11 cellular contexts compared by ENCODE assay signal in genomic region chr1:154906621-154907081, GRCh38. TPM values are rescaled to one million over a fixed set of nuclear protein-coding genes. Genes with fewer than 3 reads are reported as not detected.
A peak's percentile ranks its signal among the peaks of the same experiment; 100 is the strongest.
DNase-seq lines count a peak whose midpoint lies in the region; ATAC-seq, FAIRE-seq and TF ChIP-seq lines count a peak whose summit lies in the region.
"Had no signal": no experiment of that assay in that cellular context is flagged by ENCODE, and none has a peak within 500 bp of the region (broad histone marks: within the 10 kb centered on the region; RNA-seq: fewer than 3 reads in every experiment).

No MANE protein-coding gene starts in this region.

- no peaks in the 10 kb centered on the region for H3K9me2 ChIP-seq in OCI-LY1 (ENCODE audit: low read depth, low read length)

- no peak overlapping the region for H3K9ac ChIP-seq in OCI-LY1 (ENCODE audit: low read length)

- TF ChIP-seq EP300 in esophagus muscularis mucosa (IDR thresholded peaks at IDR 0.05), result no peak

- no peaks in the 10 kb centered on the region for H3K79me2 ChIP-seq in OCI-LY1 (ENCODE audit: insufficient read depth, low read length)

- H3K9me3 ChIP-seq in OCI-LY1 (ENCODE audit: low read length), result no peaks in the 10 kb centered on the region
- H3K9me3 ChIP-seq in esophagus muscularis mucosa, result no peaks in the 10 kb centered on the region
- H3K9me3 ChIP-seq in pancreas, result no peaks in the 10 kb centered on the region
- no peaks in the 10 kb centered on the region for H3K9me3 ChIP-seq in uterus

- H2AFZ ChIP-seq in OCI-LY1 (ENCODE audit: low read length), result no peak overlapping the region

- no peaks in the 10 kb centered on the region for H3K36me3 ChIP-seq in OCI-LY1 (ENCODE audit: insufficient read depth, low read length)
- H3K36me3 ChIP-seq in esophagus muscularis mucosa, result no peaks in the 10 kb centered on the region
- H3K36me3 ChIP-seq in pancreas, result no peaks in the 10 kb centered on the region
- H3K36me3 ChIP-seq in uterus, result no peaks in the 10 kb centered on the region

- DNase-seq in GM12865 (ENCODE audit: low read depth) (no peak), esophagus muscularis mucosa (ENCODE audit: extremely low spot score) (no peak), pancreas (peak in 2 of 6 donors; percentile 24 to 25), uterus (no peak), NK-92 (lab: John Stamatoyannopoulos, UW; ENCODE audit: unreplicated experiment) (no peak), NCI-H446 treated with DMSO at 0.1 percent for 48 hours (lab: John Stamatoyannopoulos, UW) (no peak)
- no peak for DNase-seq in stimulated activated naive CD8-positive, alpha-beta T cell treated with anti-CD3 and anti-CD28 coated beads, Interleukin-15, Interleukin-2, amounts not matched to agents 100 U/mL and 50 U/mL, for 24 hours
- DNase-seq: activated CD4-positive, alpha-beta memory T cell treated with anti-CD3 and anti-CD28 coated beads for 36 hours; naive thymus-derived CD4-positive, alpha-beta T cell; NCI-H2171 treated with DMSO at 0.1 percent for 48 hours had no signal

- H3K4me3 ChIP-seq in GM12865 (ENCODE audit: low read depth, low read length), result no peak overlapping the region
- H3K4me3 ChIP-seq in OCI-LY1 (ENCODE audit: low read depth, low read length, poor library complexity, severe bottlenecking), result no peak overlapping the region
- no peak overlapping the region for H3K4me3 ChIP-seq in esophagus muscularis mucosa
- H3K4me3 ChIP-seq in pancreas, result no peak overlapping the region
- H3K4me3 ChIP-seq in uterus, result no peak overlapping the region

- peak in 3 of 4 donors; percentile 62 to 77 (median 67) for ATAC-seq in pancreas
- no peak for ATAC-seq in stimulated activated naive CD8-positive, alpha-beta T cell treated with anti-CD3 and anti-CD28 coated beads, Interleukin-15, Interleukin-2, amounts not matched to agents 100 U/mL and 50 U/mL, for 24 hours
- ATAC-seq: naive thymus-derived CD4-positive, alpha-beta T cell had no signal

- no peaks in the 10 kb centered on the region for H4K20me1 ChIP-seq in OCI-LY1 (ENCODE audit: insufficient read depth, low read length)

- TF ChIP-seq POLR2A in esophagus muscularis mucosa (IDR thresholded peaks at IDR 0.05; ENCODE audit: low read depth) (no peak), uterus (IDR thresholded peaks at IDR 0.05) (no peak)

- no peak overlapping the region for H3K4me2 ChIP-seq in OCI-LY1 (ENCODE audit: low read length)

- H3K27me3 ChIP-seq in OCI-LY1 (ENCODE audit: insufficient read depth, low read length), result no peaks in the 10 kb centered on the region
- H3K27me3 ChIP-seq in esophagus muscularis mucosa, result no peaks in the 10 kb centered on the region
- no peaks in the 10 kb centered on the region for H3K27me3 ChIP-seq in pancreas
- H3K27me3 ChIP-seq in uterus, result no peaks in the 10 kb centered on the region

- H3K4me1 ChIP-seq in OCI-LY1 (ENCODE audit: insufficient read depth, low read length, severe bottlenecking), result no peaks in the 10 kb centered on the region
- no peaks in the 10 kb centered on the region for H3K4me1 ChIP-seq in esophagus muscularis mucosa
- no peaks in the 10 kb centered on the region for H3K4me1 ChIP-seq in pancreas
- no peaks in the 10 kb centered on the region for H3K4me1 ChIP-seq in uterus

- WGBS in esophagus muscularis mucosa, result 81% methylated on average over 7 of the region's 7 CpGs
- 70 to 77% methylated on average over 7 of the region's 7 CpGs for WGBS in pancreas, 2 donors

- H3K27ac ChIP-seq in OCI-LY1 (ENCODE audit: low read depth, low read length, poor library complexity, severe bottlenecking) (no peak overlapping the region), esophagus muscularis mucosa (replicated peaks in 1 of 4) (no peak overlapping the region), pancreas (no peak overlapping the region), uterus (no peak overlapping the region)

- intact Hi-C loops in esophagus muscularis mucosa (cut with DNase I), result no loop called here
- intact Hi-C loops in pancreas (cut with DNase I), result no loop called here
- intact Hi-C loops in uterus (cut with DNase I; ENCODE audit: low total_unique reads), result no loop called here

- peak; percentile 38 for TF ChIP-seq CTCF in GM12865 (IDR thresholded peaks at IDR 0.05; ENCODE audit: insufficient read depth, low read depth, low read length, missing control alignments)
- peak; percentile 32; the same call in 1 of the 2 replicates for TF ChIP-seq CTCF in OCI-LY1 (IDR thresholded peaks at IDR 0.05; ENCODE audit: low read length)
- peak in 2 of 3 experiments; percentile 22 to 48 for TF ChIP-seq CTCF in esophagus muscularis mucosa (IDR thresholded peaks at IDR 0.05)
- no peak for TF ChIP-seq CTCF in pancreas (IDR thresholded peaks at IDR 0.05)
- TF ChIP-seq CTCF in uterus (IDR thresholded peaks at IDR 0.05), result peak in 1 of 4 experiments; percentile 13

- no peaks in the 10 kb centered on the region for H3F3A ChIP-seq in OCI-LY1 (ENCODE audit: insufficient read depth, low read length)

- FAIRE-seq in pancreas (lab: Jason Lieb, UNC), result no peak

RNA-seq across cellular contexts. Expression of gene PMVK, which starts 29.9 kb away (rescaled TPM):
- total RNA-seq in esophagus muscularis mucosa (10 to 100 TPM; 15.9 to 26.2 (median 20.0) TPM), pancreas (10 to 100 TPM; 12.4 to 23.3 (median 16.8) TPM), uterus (10 to 100 TPM in 1 of 4 donors, 1 to 10 TPM in 3; 2.6 to 21.2 (median 6.4) TPM)
- polyA plus RNA-seq in pancreas, result 10 to 100 TPM; 15.9 to 32.4 TPM

RNA-seq across cellular contexts. Expression of gene KCNN3, which starts 36.6 kb away (rescaled TPM):
- total RNA-seq in esophagus muscularis mucosa, result 10 to 100 TPM in 3 of 4 donors, 1 to 10 TPM in 1; 3.6 to 17.0 (median 12.4) TPM
- 1 to 10 TPM in 1 of 6 donors, under 1 TPM in 5; 0.23 to 1.0 (median 0.36) TPM for total RNA-seq in pancreas
- polyA plus RNA-seq in pancreas, result under 1 TPM; 0.11 to 0.35 TPM
- 10 to 100 TPM in 3 of 4 donors, 1 to 10 TPM in 1; 7.1 to 35.5 (median 12.1) TPM for total RNA-seq in uterus
- polyA plus RNA-seq: naive thymus-derived CD4-positive, alpha-beta T cell had no signal

RNA-seq across cellular contexts. Expression of gene PBXIP1, which starts 49.2 kb away (rescaled TPM):
- total RNA-seq in esophagus muscularis mucosa, result 100 to 1,000 TPM; 192 to 309 (median 238) TPM
- total RNA-seq in pancreas, result 10 to 100 TPM; 15.6 to 53.1 (median 24.9) TPM
- polyA plus RNA-seq in pancreas, result 10 to 100 TPM; 29.5 to 45.4 TPM
- total RNA-seq in uterus, result 100 to 1,000 TPM in 1 of 4 donors, 10 to 100 TPM in 3; 34.4 to 151 (median 88.6) TPM

RNA-seq across cellular contexts. Expression of gene PYGO2, which starts 54.9 kb away (rescaled TPM):
- total RNA-seq in esophagus muscularis mucosa (10 to 100 TPM; 20.2 to 35.3 (median 27.7) TPM), pancreas (10 to 100 TPM in 3 of 6 donors, 1 to 10 TPM in 3; 8.1 to 18.3 (median 9.9) TPM), uterus (10 to 100 TPM in 3 of 4 donors, 1 to 10 TPM in 1; 10.0 to 36.4 (median 15.9) TPM)
- polyA plus RNA-seq in pancreas, result 10 to 100 TPM; 13.3 to 19.5 TPM

Comparison
In these comparisons a context has a peak if more than half of its experiments do, and no peak if none do; other contexts are left out.
1. CTCF ChIP-seq: peak in GM12865 (single experiment), OCI-LY1 (single experiment) and esophagus muscularis mucosa (2 of 3); none in pancreas (0 of 4).